1 cellular context compared by ENCODE assay signal in genomic region chr12:4145990-4146859, GRCh38.
TF ChIP-seq lines count a peak whose summit lies in the region.

No MANE protein-coding gene starts in this region.

TF ChIP-seq in GM12878, 131 proteins besides CTCF, POLR2A, EP300 and RAD21 (continued from another document and continues in another):
- no peak for TF ChIP-seq CUX1 (IDR thresholded peaks at IDR 0.05; ENCODE audit: insufficient replicate concordance, low read depth, low read length)
- TF ChIP-seq, protein P1, sequence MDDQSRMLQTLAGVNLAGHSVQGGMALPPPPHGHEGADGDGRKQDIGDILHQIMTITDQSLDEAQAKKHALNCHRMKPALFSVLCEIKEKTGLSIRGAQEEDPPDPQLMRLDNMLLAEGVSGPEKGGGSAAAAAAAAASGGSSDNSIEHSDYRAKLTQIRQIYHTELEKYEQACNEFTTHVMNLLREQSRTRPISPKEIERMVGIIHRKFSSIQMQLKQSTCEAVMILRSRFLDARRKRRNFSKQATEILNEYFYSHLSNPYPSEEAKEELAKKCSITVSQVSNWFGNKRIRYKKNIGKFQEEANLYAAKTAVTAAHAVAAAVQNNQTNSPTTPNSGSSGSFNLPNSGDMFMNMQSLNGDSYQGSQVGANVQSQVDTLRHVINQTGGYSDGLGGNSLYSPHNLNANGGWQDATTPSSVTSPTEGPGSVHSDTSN (IDR thresholded peaks at IDR 0.05; ENCODE audit: insufficient replicate concordance, low read depth, low read length): no peak
- TF ChIP-seq HDAC6 (IDR thresholded peaks at IDR 0.05; ENCODE audit: unreplicated experiment): no peak
- TF ChIP-seq ETV6 (conservative IDR thresholded peaks at IDR 0.05 in 1 of 2, IDR thresholded peaks at IDR 0.05 in 1 of 2; ENCODE audit: borderline replicate concordance in 1 of 2, low read depth in 1 of 2): peak in 1 of 2 experiments; percentile 61; a peak in 1 of 4 replicates
- TF ChIP-seq RAD51 (IDR thresholded peaks at IDR 0.05): no peak
- 0 out of 2 replicates have a peak, but pooled peaks have one; percentile 3 for TF ChIP-seq TBL1XR1 (IDR thresholded peaks at IDR 0.05; ENCODE audit: low read depth, low read length)
- TF ChIP-seq RELA (IDR thresholded peaks at IDR 0.05; ENCODE audit: borderline replicate concordance, partially characterized antibody): peak; percentile 86
- no peak for TF ChIP-seq STAT1 (conservative IDR thresholded peaks at IDR 0.05)
- TF ChIP-seq SIN3A (IDR thresholded peaks at IDR 0.05; ENCODE audit: low read depth, low read length): no peak
- TF ChIP-seq WRNIP1 (IDR thresholded peaks at IDR 0.05; ENCODE audit: borderline replicate concordance, low read depth, low read length): no peak
- TF ChIP-seq CHD4 (IDR thresholded peaks at IDR 0.05): no peak
- TF ChIP-seq GATAD2B (conservative IDR thresholded peaks at IDR 0.05; ENCODE audit: low read depth): no peak
- TF ChIP-seq EGR1 (IDR thresholded peaks at IDR 0.05; ENCODE audit: borderline replicate concordance in 1 of 2, low read depth in 2 of 2, low read length in 2 of 2): no peak
- TF ChIP-seq ZNF207 (IDR thresholded peaks at IDR 0.05; ENCODE audit: borderline replicate concordance): no peak
- no peak for TF ChIP-seq ZZZ3 (IDR thresholded peaks at IDR 0.05; ENCODE audit: control insufficient read depth, insufficient read length, low read depth)
- no peak for TF ChIP-seq BCL3 (IDR thresholded peaks at IDR 0.05; ENCODE audit: borderline replicate concordance, insufficient read depth, low read depth, low read length, poor library complexity, severe bottlenecking)
- no peak for TF ChIP-seq MYC (IDR thresholded peaks at IDR 0.05; ENCODE audit: insufficient read depth, insufficient read length, insufficient replicate concordance, low read length, severe bottlenecking)
- TF ChIP-seq SP1 (IDR thresholded peaks at IDR 0.05; ENCODE audit: low read depth, low read length): no peak
- TF ChIP-seq ELK1 (IDR thresholded peaks at IDR 0.05; ENCODE audit: low read depth, low read length): no peak
- no peak for TF ChIP-seq EZH2 (IDR thresholded peaks at IDR 0.05; ENCODE audit: borderline replicate concordance, control insufficient read depth, low read depth, low read length)
- TF ChIP-seq NFXL1 (IDR thresholded peaks at IDR 0.05; ENCODE audit: borderline replicate concordance): no peak
- peak; percentile 34; the same call in 1 of the 2 replicates for TF ChIP-seq CREB1 (IDR thresholded peaks at IDR 0.05; ENCODE audit: low read depth)
- TF ChIP-seq FOS (IDR thresholded peaks at IDR 0.05; ENCODE audit: borderline replicate concordance, extremely low read depth, insufficient read length): no peak
- no peak for TF ChIP-seq KDM1A (IDR thresholded peaks at IDR 0.05; ENCODE audit: borderline replicate concordance)
- 0 out of 2 replicates have a peak, but pooled peaks have one; percentile 49 for TF ChIP-seq CREM (IDR thresholded peaks at IDR 0.05; ENCODE audit: low read depth)
- TF ChIP-seq, protein P2, sequence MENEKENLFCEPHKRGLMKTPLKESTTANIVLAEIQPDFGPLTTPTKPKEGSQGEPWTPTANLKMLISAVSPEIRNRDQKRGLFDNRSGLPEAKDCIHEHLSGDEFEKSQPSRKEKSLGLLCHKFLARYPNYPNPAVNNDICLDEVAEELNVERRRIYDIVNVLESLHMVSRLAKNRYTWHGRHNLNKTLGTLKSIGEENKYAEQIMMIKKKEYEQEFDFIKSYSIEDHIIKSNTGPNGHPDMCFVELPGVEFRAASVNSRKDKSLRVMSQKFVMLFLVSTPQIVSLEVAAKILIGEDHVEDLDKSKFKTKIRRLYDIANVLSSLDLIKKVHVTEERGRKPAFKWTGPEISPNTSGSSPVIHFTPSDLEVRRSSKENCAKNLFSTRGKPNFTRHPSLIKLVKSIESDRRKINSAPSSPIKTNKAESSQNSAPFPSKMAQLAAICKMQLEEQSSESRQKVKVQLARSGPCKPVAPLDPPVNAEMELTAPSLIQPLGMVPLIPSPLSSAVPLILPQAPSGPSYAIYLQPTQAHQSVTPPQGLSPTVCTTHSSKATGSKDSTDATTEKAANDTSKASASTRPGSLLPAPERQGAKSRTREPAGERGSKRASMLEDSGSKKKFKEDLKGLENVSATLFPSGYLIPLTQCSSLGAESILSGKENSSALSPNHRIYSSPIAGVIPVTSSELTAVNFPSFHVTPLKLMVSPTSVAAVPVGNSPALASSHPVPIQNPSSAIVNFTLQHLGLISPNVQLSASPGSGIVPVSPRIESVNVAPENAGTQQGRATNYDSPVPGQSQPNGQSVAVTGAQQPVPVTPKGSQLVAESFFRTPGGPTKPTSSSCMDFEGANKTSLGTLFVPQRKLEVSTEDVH (IDR thresholded peaks at IDR 0.05; ENCODE audit: low read depth, partially characterized antibody): no peak
- TF ChIP-seq RCOR1 (conservative IDR thresholded peaks at IDR 0.05; ENCODE audit: low read depth, low read length): no peak
- TF ChIP-seq, protein P3, sequence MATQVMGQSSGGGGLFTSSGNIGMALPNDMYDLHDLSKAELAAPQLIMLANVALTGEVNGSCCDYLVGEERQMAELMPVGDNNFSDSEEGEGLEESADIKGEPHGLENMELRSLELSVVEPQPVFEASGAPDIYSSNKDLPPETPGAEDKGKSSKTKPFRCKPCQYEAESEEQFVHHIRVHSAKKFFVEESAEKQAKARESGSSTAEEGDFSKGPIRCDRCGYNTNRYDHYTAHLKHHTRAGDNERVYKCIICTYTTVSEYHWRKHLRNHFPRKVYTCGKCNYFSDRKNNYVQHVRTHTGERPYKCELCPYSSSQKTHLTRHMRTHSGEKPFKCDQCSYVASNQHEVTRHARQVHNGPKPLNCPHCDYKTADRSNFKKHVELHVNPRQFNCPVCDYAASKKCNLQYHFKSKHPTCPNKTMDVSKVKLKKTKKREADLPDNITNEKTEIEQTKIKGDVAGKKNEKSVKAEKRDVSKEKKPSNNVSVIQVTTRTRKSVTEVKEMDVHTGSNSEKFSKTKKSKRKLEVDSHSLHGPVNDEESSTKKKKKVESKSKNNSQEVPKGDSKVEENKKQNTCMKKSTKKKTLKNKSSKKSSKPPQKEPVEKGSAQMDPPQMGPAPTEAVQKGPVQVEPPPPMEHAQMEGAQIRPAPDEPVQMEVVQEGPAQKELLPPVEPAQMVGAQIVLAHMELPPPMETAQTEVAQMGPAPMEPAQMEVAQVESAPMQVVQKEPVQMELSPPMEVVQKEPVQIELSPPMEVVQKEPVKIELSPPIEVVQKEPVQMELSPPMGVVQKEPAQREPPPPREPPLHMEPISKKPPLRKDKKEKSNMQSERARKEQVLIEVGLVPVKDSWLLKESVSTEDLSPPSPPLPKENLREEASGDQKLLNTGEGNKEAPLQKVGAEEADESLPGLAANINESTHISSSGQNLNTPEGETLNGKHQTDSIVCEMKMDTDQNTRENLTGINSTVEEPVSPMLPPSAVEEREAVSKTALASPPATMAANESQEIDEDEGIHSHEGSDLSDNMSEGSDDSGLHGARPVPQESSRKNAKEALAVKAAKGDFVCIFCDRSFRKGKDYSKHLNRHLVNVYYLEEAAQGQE (IDR thresholded peaks at IDR 0.05; ENCODE audit: low read depth, low read length): no peak
- TF ChIP-seq PRDM15 (CRISPR knock-in tag; IDR thresholded peaks at IDR 0.05): no peak
- no peak for TF ChIP-seq POLR2AphosphoS2 (IDR thresholded peaks at IDR 0.05; ENCODE audit: low read depth, low read length)
- TF ChIP-seq FOXK2 (IDR thresholded peaks at IDR 0.05): no peak
- TF ChIP-seq, protein P4, sequence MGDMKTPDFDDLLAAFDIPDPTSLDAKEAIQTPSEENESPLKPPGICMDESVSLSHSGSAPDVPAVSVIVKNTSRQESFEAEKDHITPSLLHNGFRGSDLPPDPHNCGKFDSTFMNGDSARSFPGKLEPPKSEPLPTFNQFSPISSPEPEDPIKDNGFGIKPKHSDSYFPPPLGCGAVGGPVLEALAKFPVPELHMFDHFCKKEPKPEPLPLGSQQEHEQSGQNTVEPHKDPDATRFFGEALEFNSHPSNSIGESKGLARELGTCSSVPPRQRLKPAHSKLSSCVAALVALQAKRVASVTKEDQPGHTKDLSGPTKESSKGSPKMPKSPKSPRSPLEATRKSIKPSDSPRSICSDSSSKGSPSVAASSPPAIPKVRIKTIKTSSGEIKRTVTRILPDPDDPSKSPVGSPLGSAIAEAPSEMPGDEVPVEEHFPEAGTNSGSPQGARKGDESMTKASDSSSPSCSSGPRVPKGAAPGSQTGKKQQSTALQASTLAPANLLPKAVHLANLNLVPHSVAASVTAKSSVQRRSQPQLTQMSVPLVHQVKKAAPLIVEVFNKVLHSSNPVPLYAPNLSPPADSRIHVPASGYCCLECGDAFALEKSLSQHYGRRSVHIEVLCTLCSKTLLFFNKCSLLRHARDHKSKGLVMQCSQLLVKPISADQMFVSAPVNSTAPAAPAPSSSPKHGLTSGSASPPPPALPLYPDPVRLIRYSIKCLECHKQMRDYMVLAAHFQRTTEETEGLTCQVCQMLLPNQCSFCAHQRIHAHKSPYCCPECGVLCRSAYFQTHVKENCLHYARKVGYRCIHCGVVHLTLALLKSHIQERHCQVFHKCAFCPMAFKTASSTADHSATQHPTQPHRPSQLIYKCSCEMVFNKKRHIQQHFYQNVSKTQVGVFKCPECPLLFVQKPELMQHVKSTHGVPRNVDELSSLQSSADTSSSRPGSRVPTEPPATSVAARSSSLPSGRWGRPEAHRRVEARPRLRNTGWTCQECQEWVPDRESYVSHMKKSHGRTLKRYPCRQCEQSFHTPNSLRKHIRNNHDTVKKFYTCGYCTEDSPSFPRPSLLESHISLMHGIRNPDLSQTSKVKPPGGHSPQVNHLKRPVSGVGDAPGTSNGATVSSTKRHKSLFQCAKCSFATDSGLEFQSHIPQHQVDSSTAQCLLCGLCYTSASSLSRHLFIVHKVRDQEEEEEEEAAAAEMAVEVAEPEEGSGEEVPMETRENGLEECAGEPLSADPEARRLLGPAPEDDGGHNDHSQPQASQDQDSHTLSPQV (IDR thresholded peaks at IDR 0.05): peak; percentile 5; the same call in 1 of the 2 replicates
